In the genomic region with DNA sequence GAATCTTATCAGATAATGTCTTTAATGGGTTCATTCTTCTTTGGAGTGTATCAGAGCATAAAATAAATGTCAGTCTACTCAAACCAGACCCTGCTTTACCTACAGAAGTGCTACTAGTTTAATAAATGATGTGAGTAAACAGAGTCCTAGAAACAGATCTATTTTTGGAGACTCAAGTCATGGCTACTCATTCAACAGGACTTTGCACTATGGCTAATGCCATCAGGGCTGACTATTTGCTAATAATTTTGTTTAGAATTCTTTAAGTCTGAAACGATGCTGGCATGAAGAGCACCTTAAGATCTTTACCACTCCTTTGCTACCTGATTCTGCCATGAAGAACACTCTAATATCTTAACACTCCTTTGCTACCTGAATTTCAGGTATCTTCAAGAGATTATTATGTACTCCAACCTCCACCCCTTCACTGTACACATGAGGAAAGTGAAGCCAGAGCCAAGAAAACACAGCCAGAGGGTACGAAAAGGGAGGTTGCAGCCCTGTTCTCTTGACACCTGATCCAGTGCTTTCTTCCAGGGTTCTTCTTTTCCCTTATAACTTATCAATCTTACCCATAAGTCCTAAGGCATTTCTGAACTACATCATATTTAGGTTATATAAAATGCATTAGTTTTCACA, we compare ENCODE assay signal across 1 cellular context.
TF ChIP-seq lines count a peak whose summit lies in the region.

No MANE protein-coding gene starts in this region.

TF ChIP-seq in IMR-90, 13 proteins besides CTCF, POLR2A, EP300 and RAD21:
- TF ChIP-seq MXI1 (IDR thresholded peaks at IDR 0.05; ENCODE audit: borderline replicate concordance, low read depth, low read length) = no peak
- no peak for TF ChIP-seq SMC3 (IDR thresholded peaks at IDR 0.05; ENCODE audit: low read depth, low read length)
- TF ChIP-seq FOS (IDR thresholded peaks at IDR 0.05; ENCODE audit: low read depth, low read length) = no peak
- TF ChIP-seq RCOR1 (IDR thresholded peaks at IDR 0.05; ENCODE audit: insufficient replicate concordance, low read length) = no peak
- TF ChIP-seq MAFK (IDR thresholded peaks at IDR 0.05; ENCODE audit: low read depth, low read length) = no peak
- no peak for TF ChIP-seq CHD1 (IDR thresholded peaks at IDR 0.05; ENCODE audit: low read depth, low read length)
